16 cellular contexts compared by ENCODE assay signal in the genomic region with DNA sequence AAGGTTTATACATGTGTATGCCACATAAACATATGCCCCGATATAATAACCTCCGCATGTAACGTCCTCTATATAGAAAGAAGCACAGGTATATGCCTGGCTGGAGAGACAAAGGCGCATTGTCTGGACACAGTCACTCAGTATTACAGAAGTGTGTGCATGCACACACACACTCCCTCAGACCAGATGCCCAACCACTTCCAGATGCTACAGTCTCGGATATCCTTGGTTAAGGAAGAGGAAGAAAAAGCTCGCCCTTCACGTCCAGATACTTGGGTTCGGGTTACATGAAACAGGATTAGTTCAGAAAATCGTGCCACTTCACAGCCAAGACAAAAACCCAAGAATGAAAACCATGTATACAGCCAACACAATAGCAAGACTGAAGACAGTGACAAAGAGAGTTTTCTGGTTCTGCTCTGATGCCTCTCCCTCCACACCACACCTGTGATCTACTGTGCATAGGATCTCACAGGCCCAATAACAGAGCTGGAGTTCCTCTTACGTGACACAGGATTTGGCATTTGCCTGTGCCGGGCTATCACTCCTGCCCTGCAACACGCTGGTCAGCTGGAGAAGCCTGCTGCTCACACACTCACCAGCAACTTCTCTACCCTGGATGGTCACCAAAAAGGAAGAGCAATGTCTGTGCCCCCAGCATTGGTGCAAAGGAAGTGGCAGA.
DNase-seq lines count a peak whose midpoint lies in the region; ATAC-seq, FAIRE-seq and TF ChIP-seq lines count a peak whose summit lies in the region.
"Had no signal": no experiment of that assay in that cellular context is flagged by ENCODE, and none has a peak within 500 bp of the region (broad histone marks: within the 10 kb centered on the region; RNA-seq: fewer than 3 reads in every experiment).

No MANE protein-coding gene starts in this region.

- ATAC-seq in activated T-cell treated with anti-CD3 and anti-CD28 coated beads, Interleukin-2, amount 50 U/mL, for 72 hours (replicated peaks in 1 of 2), result no peak
- ATAC-seq in pancreas (no peak), GM19455 (IDR thresholded peaks at IDR 0.05; ENCODE audit: unreplicated experiment) (no peak)
- ATAC-seq: A549, left lobe of liver had no signal

- in situ Hi-C loops in SK-MEL-5 (cut with HindIII; ENCODE audit: low pct_unique_long_range_greater_than_20kb, low sequenced_read_pairs) (no loop called here), G401 (cut with HindIII; ENCODE audit: low sequenced_read_pairs) (no loop called here)

- no peaks in the 10 kb centered on the region for H3K9me3 Mint-ChIP-seq in activated T-cell treated with anti-CD3 and anti-CD28 coated beads, Interleukin-2, amount 50 U/mL, for 24 hours
- no peaks in the 10 kb centered on the region for H3K9me3 Mint-ChIP-seq in activated T-cell treated with anti-CD3 and anti-CD28 coated beads, Interleukin-2, amount 50 U/mL, for 72 hours
- H3K9me3 Mint-ChIP-seq: T-helper 2 cell treated with Interferon-gamma antibody and Interleukin-4, amounts not matched to agents 5 μg/mL and 100 μg/mL, for 36 hours had no signal

- H3K36me3 ChIP-seq in pancreas, result no peaks in the 10 kb centered on the region
- H3K36me3 ChIP-seq: tibial artery had no signal

- no peaks in the 10 kb centered on the region for H3K27me3 ChIP-seq in pancreas
- H3K27me3 ChIP-seq: tibial artery had no signal

- peaks cover 71% of the 10 kb centered on the region for H3K4me1 Mint-ChIP-seq in activated T-cell treated with anti-CD3 and anti-CD28 coated beads, Interleukin-2, amount 50 U/mL, for 24 hours (ENCODE audit: low read depth)
- H3K4me1 Mint-ChIP-seq in activated T-cell treated with anti-CD3 and anti-CD28 coated beads, Interleukin-2, amount 50 U/mL, for 72 hours (ENCODE audit: low read depth), result peaks cover 37% of the 10 kb centered on the region

- no peak overlapping the region for H3K4me3 ChIP-seq in pancreas
- H3K4me3 ChIP-seq: A549, tibial artery had no signal

- intact Hi-C loops in pancreas (cut with DNase I), result loop anchor here in 1 of 3 donors (10.0 kb wide), 1 partner anchor 64 kb away; no protein-coding TSS in a partner anchor

- WGBS in pancreas, 2 donors, result 73 to 77% methylated on average over 12 of the region's 12 CpGs

- H3K27me3 Mint-ChIP-seq in activated T-cell treated with anti-CD3 and anti-CD28 coated beads, Interleukin-2, amount 50 U/mL, for 24 hours, result no peaks in the 10 kb centered on the region
- no peaks in the 10 kb centered on the region for H3K27me3 Mint-ChIP-seq in activated T-cell treated with anti-CD3 and anti-CD28 coated beads, Interleukin-2, amount 50 U/mL, for 72 hours (ENCODE audit: low read depth)

- no peak overlapping the region for H3K4me3 Mint-ChIP-seq in activated T-cell treated with anti-CD3 and anti-CD28 coated beads, Interleukin-2, amount 50 U/mL, for 24 hours
- no peak overlapping the region for H3K4me3 Mint-ChIP-seq in activated T-cell treated with anti-CD3 and anti-CD28 coated beads, Interleukin-2, amount 50 U/mL, for 72 hours
- H3K4me3 Mint-ChIP-seq: T-helper 2 cell treated with Interferon-gamma antibody and Interleukin-4, amounts not matched to agents 5 μg/mL and 100 μg/mL, for 36 hours had no signal

- peak overlapping the region; percentile 1 for H3K27ac Mint-ChIP-seq in activated T-cell treated with anti-CD3 and anti-CD28 coated beads, Interleukin-2, amount 50 U/mL, for 24 hours
- H3K27ac Mint-ChIP-seq in activated T-cell treated with anti-CD3 and anti-CD28 coated beads, Interleukin-2, amount 50 U/mL, for 72 hours, result no peak overlapping the region

- H3K27ac ChIP-seq in substantia nigra (ENCODE audit: low read depth, low read length, poor library complexity, severe bottlenecking), result peak overlapping the region; percentile 82
- H3K27ac ChIP-seq in pancreas, result no peak overlapping the region
- H3K27ac ChIP-seq: A549, HL-60 had no signal

- H3K9me3 ChIP-seq in pancreas, result no peaks in the 10 kb centered on the region
- H3K9me3 ChIP-seq: A549, tibial artery had no signal

- DNase-seq in activated T-cell treated with anti-CD3 and anti-CD28 coated beads, Interleukin-2, amount 50 U/mL, for 24 hours, result no peak
- no peak for DNase-seq in activated T-cell treated with anti-CD3 and anti-CD28 coated beads, Interleukin-2, amount 50 U/mL, for 72 hours
- DNase-seq in SK-MEL-5 (ENCODE audit: low read depth, low spot score), result peak; percentile 7
- peak; percentile 68 for DNase-seq in globus pallidus (ENCODE audit: low spot score)
- DNase-seq in substantia nigra (lab: John Stamatoyannopoulos, UW), result peak in 9 of 49 donors; percentile 12 to 47 (median 18)
- no peak for DNase-seq in pancreas
- no peak for DNase-seq in G401 (ENCODE audit: low spot score)
- DNase-seq: H7; NCI-H446 treated with DMSO at 0.1 percent for 48 hours; stimulated activated CD4-positive, alpha-beta T cell treated with anti-CD3 and anti-CD28 coated beads, Interleukin-15, amount 100 ng/mL, for 24 hours; tibial artery had no signal

- peaks cover 22 to 34% (median 26%) of the 10 kb centered on the region in 3 donors for H3K4me1 ChIP-seq in pancreas
- H3K4me1 ChIP-seq: A549 had no signal

- H3K36me3 Mint-ChIP-seq in activated T-cell treated with anti-CD3 and anti-CD28 coated beads, Interleukin-2, amount 50 U/mL, for 24 hours (ENCODE audit: low read depth), result peaks cover 6% of the 10 kb centered on the region
- H3K36me3 Mint-ChIP-seq in activated T-cell treated with anti-CD3 and anti-CD28 coated beads, Interleukin-2, amount 50 U/mL, for 72 hours (ENCODE audit: insufficient read depth in 2 of 2), result no peaks in the 10 kb centered on the region

- no peak for FAIRE-seq in pancreas (lab: Jason Lieb, UNC)
- FAIRE-seq: A549 had no signal

- no peak for TF ChIP-seq CTCF in pancreas (IDR thresholded peaks at IDR 0.05)

Comparison
In these comparisons a context has a peak if more than half of its experiments do, and no peak if none do; other contexts are left out.
1. DNase-seq: peak in SK-MEL-5 (single experiment) and globus pallidus (single experiment); none in activated T-cell treated with anti-CD3 and anti-CD28 coated beads, Interleukin-2, amount 50 U/mL, for 24 hours (single experiment), activated T-cell treated with anti-CD3 and anti-CD28 coated beads, Interleukin-2, amount 50 U/mL, for 72 hours (0 of 2), pancreas (0 of 6) and G401 (single experiment).